12 cellular contexts compared by ENCODE assay signal in genomic region chr11:27524155-27524554, GRCh38. TPM values are rescaled to one million over a fixed set of nuclear protein-coding genes. Genes with fewer than 3 reads are reported as not detected.
A peak's percentile ranks its signal among the peaks of the same experiment; 100 is the strongest.
DNase-seq lines count a peak whose midpoint lies in the region; ATAC-seq and TF ChIP-seq lines count a peak whose summit lies in the region.
"Had no signal": no experiment of that assay in that cellular context is flagged by ENCODE, and none has a peak within 500 bp of the region (broad histone marks: within the 10 kb centered on the region; RNA-seq: fewer than 3 reads in every experiment).

No MANE protein-coding gene starts in this region.

- no peaks in the 10 kb centered on the region; a peak in 1 of 4 replicates for H3K4me1 ChIP-seq in SK-N-SH (ENCODE audit: control insufficient read depth in 1 of 2, insufficient read depth in 2 of 2, low read depth in 1 of 2, low read length in 1 of 2)
- peaks cover 0 to 2% of the 10 kb centered on the region in 2 donors for H3K4me1 ChIP-seq in aorta (ENCODE audit: control insufficient read depth in 1 of 2, insufficient read depth in 2 of 2, low read length in 2 of 2)

- H3K27ac Mint-ChIP-seq in glutamatergic neuron (ENCODE audit: unreplicated experiment) = no peak overlapping the region
- H3K27ac Mint-ChIP-seq: activated naive CD4-positive, alpha-beta T cell treated with anti-CD3 and anti-CD28 coated beads, Interleukin-2, amount 50 U/mL, for 72 hours had no signal

- 55% methylated on average over 5 of the region's 5 CpGs for WGBS in SK-N-SH (ENCODE audit: low lambda C conversion rate)
- WGBS in aorta, 2 donors = 56 to 67% methylated on average over 5 of the region's 5 CpGs

- no peak for TF ChIP-seq EP300 in SK-N-SH (IDR thresholded peaks at IDR 0.05; ENCODE audit: borderline replicate concordance in 1 of 2, low read depth in 1 of 2, low read length in 1 of 2)

- H3K27ac ChIP-seq in SK-N-SH (ENCODE audit: low read depth in 2 of 2, low read length in 1 of 2) (no peak overlapping the region), aorta (ENCODE audit: low read depth in 1 of 2, low read length in 2 of 2) (no peak overlapping the region)

- H4K20me1 ChIP-seq in SK-N-SH (ENCODE audit: insufficient read depth) = no peaks in the 10 kb centered on the region

- H3K9me3 ChIP-seq in SK-N-SH (no peaks in the 10 kb centered on the region), aorta (ENCODE audit: control insufficient read depth, low read length) (no peaks in the 10 kb centered on the region)

- no peak overlapping the region for H3K9ac ChIP-seq in SK-N-SH

- intact Hi-C loops in aorta (cut with DNase I) = no loop called here

- TF ChIP-seq CTCF in HFF-Myc (IDR thresholded peaks at IDR 0.05; ENCODE audit: low read depth, low read length, missing control alignments) = peak; percentile 15
- peak; percentile 51 for TF ChIP-seq CTCF in SK-N-SH (IDR thresholded peaks at IDR 0.05)
- peak; percentile 28 for TF ChIP-seq CTCF in glutamatergic neuron (IDR thresholded peaks at IDR 0.05; ENCODE audit: partially characterized antibody, unreplicated experiment)

- H3K4me3 Mint-ChIP-seq in glutamatergic neuron (ENCODE audit: unreplicated experiment) = no peak overlapping the region

- no peaks in the 10 kb centered on the region for H3K9me3 Mint-ChIP-seq in glutamatergic neuron (ENCODE audit: unreplicated experiment)
- H3K9me3 Mint-ChIP-seq: activated naive CD4-positive, alpha-beta T cell treated with anti-CD3 and anti-CD28 coated beads, Interleukin-2, amount 50 U/mL, for 72 hours had no signal

- H3K4me2 ChIP-seq in SK-N-SH = no peak overlapping the region

- CTCF ChIA-PET in SK-N-SH (lab: Yijun Ruan, JAX) = interaction anchor here (1.1 to 1.5 kb wide), 3 partner anchors 17 to 175 kb away, joined by 3 read pairs; no protein-coding TSS in a partner anchor

- no peaks in the 10 kb centered on the region for H3F3A ChIP-seq in SK-N-SH (replicated peaks; ENCODE audit: insufficient read depth)

- H2AFZ ChIP-seq in SK-N-SH (ENCODE audit: low read depth) = no peak overlapping the region

- H3K36me3 ChIP-seq in SK-N-SH (replicated peaks in 1 of 2; ENCODE audit: control insufficient read depth in 1 of 2, insufficient read depth in 2 of 2, low read length in 1 of 2) (no peaks in the 10 kb centered on the region), aorta (ENCODE audit: control insufficient read depth in 1 of 2, insufficient read depth in 2 of 2, low read length in 1 of 2) (no peaks in the 10 kb centered on the region)

- H3K79me2 ChIP-seq in SK-N-SH (ENCODE audit: insufficient read depth) = no peaks in the 10 kb centered on the region

- peak; percentile 26 for DNase-seq in AG20443 (ENCODE audit: low spot score)
- peak; percentile 33 for DNase-seq in HFF-Myc (ENCODE audit: extremely low read depth, low read depth)
- peak; percentile 6 for DNase-seq in SK-N-SH
- no peak for DNase-seq in glutamatergic neuron
- DNase-seq in NCI-H2196 (lab: John Stamatoyannopoulos, UW; ENCODE audit: unreplicated experiment) = no peak
- no peak for DNase-seq in aorta
- DNase-seq in OCI-M2 (lab: John Stamatoyannopoulos, UW; ENCODE audit: unreplicated experiment) = no peak
- DNase-seq in pons (ENCODE audit: low spot score) = no peak
- DNase-seq: DMS79 treated with DMSO at 0.1 percent for 48 hours, head of caudate nucleus, NCI-H510A treated with DMSO at 0.1 percent for 48 hours had no signal

- no peaks in the 10 kb centered on the region for H3K27me3 Mint-ChIP-seq in glutamatergic neuron (ENCODE audit: unreplicated experiment)

- ATAC-seq in aorta (ENCODE audit: low FRiP score) = no peak
- ATAC-seq: activated naive CD4-positive, alpha-beta T cell treated with anti-CD3 and anti-CD28 coated beads, Interleukin-2, amount 50 U/mL, for 72 hours had no signal

- POLR2A ChIA-PET in SK-N-SH (lab: Yijun Ruan, JAX) = no interaction called here

- TF ChIP-seq RAD21 in SK-N-SH (IDR thresholded peaks at IDR 0.05; ENCODE audit: low read length) = peak; percentile 21; the same call in 1 of the 2 replicates

- H3K27me3 ChIP-seq in SK-N-SH (ENCODE audit: insufficient read depth) (no peaks in the 10 kb centered on the region), aorta (ENCODE audit: control insufficient read depth in 1 of 2, insufficient read depth in 2 of 2, low read length in 1 of 2) (no peaks in the 10 kb centered on the region)

- H3K36me3 Mint-ChIP-seq in glutamatergic neuron (ENCODE audit: unreplicated experiment) = no peaks in the 10 kb centered on the region
- H3K36me3 Mint-ChIP-seq: activated naive CD4-positive, alpha-beta T cell treated with anti-CD3 and anti-CD28 coated beads, Interleukin-2, amount 50 U/mL, for 72 hours had no signal

- H3K9me2 ChIP-seq in SK-N-SH = no peaks in the 10 kb centered on the region

- no peak overlapping the region for H3K4me3 ChIP-seq in HFF-Myc (replicated peaks; ENCODE audit: low read depth, low read length)
- H3K4me3 ChIP-seq in SK-N-SH (ENCODE audit: low read depth in 2 of 2, low read length in 1 of 2) = no peak overlapping the region; a peak in 1 of 4 replicates
- H3K4me3 ChIP-seq in aorta (ENCODE audit: low read length in 2 of 2) = no peak overlapping the region

- H3K4me1 Mint-ChIP-seq in glutamatergic neuron (ENCODE audit: low read depth, unreplicated experiment) = no peaks in the 10 kb centered on the region

TF ChIP-seq in SK-N-SH, 30 proteins besides CTCF, POLR2A, EP300 and RAD21:
- TF ChIP-seq IRF3 (IDR thresholded peaks at IDR 0.05; ENCODE audit: low read depth, low read length) (no peak), SIN3A (IDR thresholded peaks at IDR 0.05; ENCODE audit: borderline replicate concordance, low read depth, low read length) (no peak), FOSL2 (IDR thresholded peaks at IDR 0.05; ENCODE audit: borderline replicate concordance, low read depth) (peak; percentile 22; the same call in 1 of the 2 replicates), RXRA (IDR thresholded peaks at IDR 0.05; ENCODE audit: borderline replicate concordance, low read depth) (peak; percentile 40; the same call in 1 of the 2 replicates), SMC3 (IDR thresholded peaks at IDR 0.05; ENCODE audit: low read depth, low read length) (peak; percentile 2; the same call in 1 of the 2 replicates), TEAD4 (IDR thresholded peaks at IDR 0.05; ENCODE audit: borderline replicate concordance, insufficient read depth) (no peak), POLR2AphosphoS5 (IDR thresholded peaks at IDR 0.05; ENCODE audit: low read depth, low read length) (no peak), MEF2A (IDR thresholded peaks at IDR 0.05; ENCODE audit: borderline replicate concordance, low read depth) (no peak)

RNA-seq across cellular contexts. Expression of gene LIN7C, which starts 17.6 kb away (rescaled TPM):
- polyA plus RNA-seq in SK-N-SH (2012; rRNA removed) (7.3 and 11.0 TPM in 2 replicates), aorta (10 to 100 TPM; 10.1 to 10.5 TPM)
- 13.7 and 16.3 TPM in 2 replicates for polyA plus RNA-seq in SK-N-SH (2012; cell fraction: cytosol; rRNA removed)
- polyA plus RNA-seq in SK-N-SH (2012; cell fraction: nucleus; rRNA removed) = 3.9 and 6.7 TPM in 2 replicates
- total RNA-seq in glutamatergic neuron (ENCODE audit: unreplicated experiment) (44.7 TPM), aorta (10 to 100 TPM; 35.5 to 40.4 TPM)

RNA-seq across cellular contexts. Expression of gene LGR4, which starts 51.6 kb away (rescaled TPM):
- polyA plus RNA-seq in SK-N-SH (2012; rRNA removed) = 2.6 and 4.6 TPM in 2 replicates
- 3.2 and 3.4 TPM in 2 replicates for polyA plus RNA-seq in SK-N-SH (2012; cell fraction: cytosol; rRNA removed)
- 6.5 and 9.3 TPM in 2 replicates for polyA plus RNA-seq in SK-N-SH (2012; cell fraction: nucleus; rRNA removed)
- total RNA-seq in glutamatergic neuron (ENCODE audit: unreplicated experiment) = 87.1 TPM
- total RNA-seq in aorta = 10 to 100 TPM; 19.5 to 23.6 TPM
- 10 to 100 TPM in 1 of 2 donors, 1 to 10 TPM in 1; 4.6 to 25.7 TPM for polyA plus RNA-seq in aorta

Comparison
In these comparisons a context has a peak if more than half of its experiments do, and no peak if none do; other contexts are left out.
1. DNase-seq: peak in AG20443 (single experiment), HFF-Myc (single experiment) and SK-N-SH (single experiment); none in glutamatergic neuron (single experiment), NCI-H2196 (single experiment), aorta (0 of 2), OCI-M2 (single experiment) and pons (single experiment).
2. Peak in every context shown above with its lines, with median percentiles within 50 percentile points of each other: CTCF ChIP-seq.